Comparison of ENCODE assay signal across 17 cellular contexts in genomic region chr10:31136386-31136785, GRCh38.
DNase-seq lines count a peak whose midpoint lies in the region; ATAC-seq, FAIRE-seq and TF ChIP-seq lines count a peak whose summit lies in the region.
"Had no signal": no experiment of that assay in that cellular context is flagged by ENCODE, and none has a peak within 500 bp of the region (broad histone marks: within the 10 kb centered on the region; RNA-seq: fewer than 3 reads in every experiment).

No MANE protein-coding gene starts in this region.

- no peaks in the 10 kb centered on the region for H3K36me3 Mint-ChIP-seq in activated T-cell treated with anti-CD3 and anti-CD28 coated beads, Interleukin-2, amount 50 U/mL, for 24 hours (ENCODE audit: low read depth)
- H3K36me3 Mint-ChIP-seq in activated T-cell treated with anti-CD3 and anti-CD28 coated beads, Interleukin-2, amount 50 U/mL, for 4 hours (ENCODE audit: insufficient read depth), result no peaks in the 10 kb centered on the region
- H3K36me3 Mint-ChIP-seq in activated CD4-positive, alpha-beta memory T cell treated with anti-CD3 and anti-CD28 coated beads, Interleukin-2, amount 10 ng/mL, durations not matched to agents 7 days and 5 days (ENCODE audit: low read depth), result no peaks in the 10 kb centered on the region
- H3K36me3 Mint-ChIP-seq: naive B cell had no signal

- no peak overlapping the region for H3K4me3 Mint-ChIP-seq in activated T-cell treated with anti-CD3 and anti-CD28 coated beads, Interleukin-2, amount 50 U/mL, for 24 hours
- H3K4me3 Mint-ChIP-seq in activated T-cell treated with anti-CD3 and anti-CD28 coated beads, Interleukin-2, amount 50 U/mL, for 4 hours, result no peak overlapping the region
- H3K4me3 Mint-ChIP-seq in activated CD4-positive, alpha-beta memory T cell treated with anti-CD3 and anti-CD28 coated beads, Interleukin-2, amount 10 ng/mL, durations not matched to agents 7 days and 5 days, result no peak overlapping the region

- whole genome bisulfite sequencing in transverse colon (ENCODE audit: low coverage in 1 of 2), 2 donors, result 61 to 67% methylated on average over 4 of the region's 4 CpGs

- H3K4me1 ChIP-seq in left lung (peaks cover 7 to 22% of the 10 kb centered on the region in 2 donors), transverse colon (peaks cover 5 to 24% (median 21%) of the 10 kb centered on the region in 4 donors)

- H3K4me3 ChIP-seq in left lung (no peak overlapping the region), transverse colon (no peak overlapping the region)
- H3K4me3 ChIP-seq: adrenal gland, spleen had no signal

- TF ChIP-seq CTCF in left lung (IDR thresholded peaks at IDR 0.05) (no peak), transverse colon (IDR thresholded peaks at IDR 0.05) (no peak)

- no peaks in the 10 kb centered on the region for H3K27me3 ChIP-seq in left lung
- no peaks in the 10 kb centered on the region for H3K27me3 ChIP-seq in transverse colon
- H3K27me3 ChIP-seq: adrenal gland, spleen had no signal

- H3K9me3 Mint-ChIP-seq in activated T-cell treated with anti-CD3 and anti-CD28 coated beads, Interleukin-2, amount 50 U/mL, for 24 hours, result no peaks in the 10 kb centered on the region
- H3K9me3 Mint-ChIP-seq in activated T-cell treated with anti-CD3 and anti-CD28 coated beads, Interleukin-2, amount 50 U/mL, for 4 hours, result no peaks in the 10 kb centered on the region
- no peaks in the 10 kb centered on the region for H3K9me3 Mint-ChIP-seq in activated CD4-positive, alpha-beta memory T cell treated with anti-CD3 and anti-CD28 coated beads, Interleukin-2, amount 10 ng/mL, durations not matched to agents 7 days and 5 days
- H3K9me3 Mint-ChIP-seq: naive B cell had no signal

- CTCF ChIA-PET in activated CD4-positive, alpha-beta memory T cell treated with anti-CD3 and anti-CD28 coated beads, Interleukin-2, amount 10 ng/mL, durations not matched to agents 7 days and 5 days (lab: Charles Lee), result interaction anchor here (1.3 kb wide), 1 partner anchor 105 kb away, joined by 3 read pairs; the partner anchor contains the start of gene ZNF438

- ATAC-seq in activated T-cell treated with anti-CD3 and anti-CD28 coated beads, Interleukin-2, amount 50 U/mL, for 4 hours, result no peak
- no peak for ATAC-seq in left lung

- H3K9me3 ChIP-seq in left lung (no peaks in the 10 kb centered on the region), transverse colon (no peaks in the 10 kb centered on the region)
- H3K9me3 ChIP-seq: adrenal gland, spleen had no signal

- TF ChIP-seq POLR2A in transverse colon (IDR thresholded peaks at IDR 0.05) (no peak), GM12891 (IDR thresholded peaks at IDR 0.05; ENCODE audit: low read depth, low read length) (no peak)

- H3K27me3 Mint-ChIP-seq in activated T-cell treated with anti-CD3 and anti-CD28 coated beads, Interleukin-2, amount 50 U/mL, for 24 hours, result no peaks in the 10 kb centered on the region
- no peaks in the 10 kb centered on the region for H3K27me3 Mint-ChIP-seq in activated T-cell treated with anti-CD3 and anti-CD28 coated beads, Interleukin-2, amount 50 U/mL, for 4 hours (ENCODE audit: low read depth)
- no peaks in the 10 kb centered on the region for H3K27me3 Mint-ChIP-seq in activated CD4-positive, alpha-beta memory T cell treated with anti-CD3 and anti-CD28 coated beads, Interleukin-2, amount 10 ng/mL, durations not matched to agents 7 days and 5 days
- H3K27me3 Mint-ChIP-seq: naive B cell had no signal

- no peak for TF ChIP-seq EP300 in transverse colon (IDR thresholded peaks at IDR 0.05; ENCODE audit: low read depth)

- in situ Hi-C loops in transverse colon (cut with MboI; ENCODE audit: low pct_ligation_motif_present in 1 of 4, low pct_unique_long_range_greater_than_20kb in 1 of 4, low sequenced_read_pairs in 3 of 4), result loop anchor here in 1 of 4 donors (25.0 kb wide), 1 partner anchor 626 kb away; no protein-coding TSS in a partner anchor

- H3K27ac ChIP-seq in left lung (peak overlapping the region; percentile 13 to 45), transverse colon (peak overlapping the region; percentile 13 to 50 (median 38))
- H3K27ac ChIP-seq: adrenal gland had no signal

- intact Hi-C loops in left lung (cut with DNase I) (loop anchor here in 1 of 2 donors (10.0 kb wide), 1 partner anchor 558 kb away; no protein-coding TSS in a partner anchor), transverse colon (cut with DNase I; ENCODE audit: low total_unique reads) (loop anchor here (10.0 kb wide), 1 partner anchor 352 kb away; no protein-coding TSS in a partner anchor)

- H3K27ac Mint-ChIP-seq in activated T-cell treated with anti-CD3 and anti-CD28 coated beads, Interleukin-2, amount 50 U/mL, for 24 hours, result peak overlapping the region; percentile 65
- peak overlapping the region; percentile 16 for H3K27ac Mint-ChIP-seq in activated CD4-positive, alpha-beta memory T cell treated with anti-CD3 and anti-CD28 coated beads, Interleukin-2, amount 10 ng/mL, durations not matched to agents 7 days and 5 days

- peaks cover 47% of the 10 kb centered on the region for H3K4me1 Mint-ChIP-seq in activated T-cell treated with anti-CD3 and anti-CD28 coated beads, Interleukin-2, amount 50 U/mL, for 24 hours (ENCODE audit: low read depth)
- H3K4me1 Mint-ChIP-seq in activated T-cell treated with anti-CD3 and anti-CD28 coated beads, Interleukin-2, amount 50 U/mL, for 4 hours (ENCODE audit: low read depth), result peaks cover 42% of the 10 kb centered on the region
- peaks cover 45% of the 10 kb centered on the region for H3K4me1 Mint-ChIP-seq in activated CD4-positive, alpha-beta memory T cell treated with anti-CD3 and anti-CD28 coated beads, Interleukin-2, amount 10 ng/mL, durations not matched to agents 7 days and 5 days

- H3K36me3 ChIP-seq in left lung, result no peaks in the 10 kb centered on the region
- H3K36me3 ChIP-seq in transverse colon, result no peaks in the 10 kb centered on the region
- H3K36me3 ChIP-seq: adrenal gland, spleen had no signal

- POLR2A ChIA-PET in activated CD4-positive, alpha-beta memory T cell treated with anti-CD3 and anti-CD28 coated beads, Interleukin-2, amount 10 ng/mL, durations not matched to agents 7 days and 5 days (lab: Charles Lee), result interaction anchor here (1.3 kb wide), 1 partner anchor 182 kb away, joined by 4 read pairs; the partner anchor contains the start of gene ZEB1

- no peak for FAIRE-seq in GM12891 (lab: Jason Lieb, UNC)
- FAIRE-seq: A204.1 had no signal

- DNase-seq in activated T-cell treated with anti-CD3 and anti-CD28 coated beads, Interleukin-2, amount 50 U/mL, for 24 hours, result no peak
- DNase-seq in activated T-cell treated with anti-CD3 and anti-CD28 coated beads, Interleukin-2, amount 50 U/mL, for 4 hours, result no peak
- DNase-seq in activated CD4-positive, alpha-beta memory T cell treated with anti-CD3 and anti-CD28 coated beads, Interleukin-2, amount 10 ng/mL, durations not matched to agents 7 days and 5 days, result no peak
- DNase-seq in left lung (no peak), transverse colon (no peak), NCI-H446 (lab: John Stamatoyannopoulos, UW) (no peak), DMS79 treated with DMSO at 0.1 percent for 48 hours (lab: John Stamatoyannopoulos, UW) (no peak), GM12891 (ENCODE audit: insufficient read length, low spot score) (no peak)
- DNase-seq: activated CD4-positive, alpha-beta T cell treated with anti-CD3 and anti-CD28 coated beads, Interleukin-2, amount 50 U/mL, for 1 hour; adrenal gland; GOT3; naive B cell; NCI-H187; NK-92 treated with Interleukin-12 subunit alpha and Interleukin-12 subunit beta, amount 100 ng/mL, for 24 hours; spleen; stimulated activated CD8-positive, alpha-beta memory T cell treated with anti-CD3 and anti-CD28 coated beads, Interleukin-4, amount 100 ng/mL, for 48 hours had no signal

TF ChIP-seq in GM12891, 5 proteins besides CTCF, POLR2A, EP300 and RAD21:
- no peak for TF ChIP-seq PAX5 (IDR thresholded peaks at IDR 0.05; ENCODE audit: insufficient read depth, low read length, severe bottlenecking)
- TF ChIP-seq SPI1 (IDR thresholded peaks at IDR 0.05; ENCODE audit: low read depth, low read length), result no peak
- no peak for TF ChIP-seq TAF1 (IDR thresholded peaks at IDR 0.05; ENCODE audit: low read depth, low read length)
- TF ChIP-seq POU2F2 (IDR thresholded peaks at IDR 0.05; ENCODE audit: low read depth, low read length), result no peak
- TF ChIP-seq POLR2AphosphoS5 (IDR thresholded peaks at IDR 0.05; ENCODE audit: low read depth, low read length), result no peak
